Comparison of ENCODE assay signal across 8 cellular contexts in genomic region chr19:45419396-45419795, GRCh38. TPM values are rescaled to one million over a fixed set of nuclear protein-coding genes. Genes with fewer than 3 reads are reported as not detected.
DNase-seq lines count a peak whose midpoint lies in the region; ATAC-seq and TF ChIP-seq lines count a peak whose summit lies in the region.

No MANE protein-coding gene starts in this region.

- H3K27ac ChIP-seq in heart right ventricle, result peak overlapping the region in 2 of 10 donors; percentile 7 to 65
- peak overlapping the region; percentile 16 to 58 (median 50) for H3K27ac ChIP-seq in upper lobe of left lung

- H3K36me3 ChIP-seq in heart right ventricle (peaks cover 0 to 78% (median 24%) of the 10 kb centered on the region in 9 donors), upper lobe of left lung (peaks cover 2 to 64% (median 42%) of the 10 kb centered on the region in 4 donors)

- DNase-seq in Right ventricle myocardium superior, result peak; percentile 63
- no peak for DNase-seq in heart right ventricle
- DNase-seq in SKM-1 treated with dmso at 0.1 percent for 144 hours (lab: John Stamatoyannopoulos, UW; ENCODE audit: unreplicated experiment), result peak; percentile 61
- peak in 1 of 2 donors; percentile 41 for DNase-seq in upper lobe of left lung
- no peak for DNase-seq in lower leg skin (ENCODE audit: low spot score in 2 of 2)
- no peak for DNase-seq in activated effector memory CD4-positive, alpha-beta T cell treated with Interleukin-2 at 50 U/mL for 16 hours
- DNase-seq in cardiac septum (ENCODE audit: low spot score), result no peak

- 42 to 46% methylated on average over 4 of the region's 4 CpGs for WGBS in heart right ventricle, 2 donors
- 20 to 44% methylated on average over 2 to 4 of the region's 4 CpGs for WGBS in upper lobe of left lung, 2 donors
- 65 to 71% methylated on average over 4 of the region's 4 CpGs for WGBS in lower leg skin, 2 donors

- H3K27me3 ChIP-seq in heart right ventricle, result no peaks in the 10 kb centered on the region
- H3K27me3 ChIP-seq in upper lobe of left lung, result no peaks in the 10 kb centered on the region

- intact Hi-C loops in Right ventricle myocardium superior (cut with DNase I) (no loop called here), heart right ventricle (cut with DNase I) (no loop called here), lower leg skin (cut with DNase I; ENCODE audit: low total_unique reads) (no loop called here), cardiac septum (cut with DNase I) (no loop called here)

- H3K9me3 ChIP-seq in heart right ventricle (no peaks in the 10 kb centered on the region), upper lobe of left lung (no peaks in the 10 kb centered on the region)

- no peak for TF ChIP-seq CTCF in heart right ventricle (IDR thresholded peaks at IDR 0.05)
- no peak for TF ChIP-seq CTCF in upper lobe of left lung (IDR thresholded peaks at IDR 0.05)
- no peak for TF ChIP-seq CTCF in lower leg skin (IDR thresholded peaks at IDR 0.05)

- no peak for ATAC-seq in Right ventricle myocardium superior (ENCODE audit: poor library complexity)
- ATAC-seq in heart right ventricle, result no peak
- ATAC-seq in HG02870 (IDR thresholded peaks at IDR 0.05; ENCODE audit: unreplicated experiment), result peak; percentile 52
- peak in 1 of 2 donors; percentile 25 for ATAC-seq in upper lobe of left lung (ENCODE audit: low FRiP score in 2 of 2)

- H3K4me3 ChIP-seq in heart right ventricle (no peak overlapping the region), upper lobe of left lung (no peak overlapping the region), lower leg skin (ENCODE audit: low read depth, poor library complexity, severe bottlenecking) (no peak overlapping the region)

- TF ChIP-seq EP300 in upper lobe of left lung (IDR thresholded peaks at IDR 0.05), result no peak

- no peak for TF ChIP-seq POLR2A in upper lobe of left lung (IDR thresholded peaks at IDR 0.05)
- no peak for TF ChIP-seq POLR2A in lower leg skin (IDR thresholded peaks at IDR 0.05)

- H3K4me1 ChIP-seq in heart right ventricle, result peaks cover 4 to 41% (median 21%) of the 10 kb centered on the region in 9 donors
- H3K4me1 ChIP-seq in upper lobe of left lung, result peaks cover 14 to 36% (median 33%) of the 10 kb centered on the region in 4 donors

RNA-seq across cellular contexts. Expression of gene ERCC1, which starts 4.3 kb away (rescaled TPM):
- total RNA-seq in Right ventricle myocardium superior (163 TPM), heart right ventricle (100 to 1,000 TPM; 113 to 194 (median 136) TPM), upper lobe of left lung (100 to 1,000 TPM in 1 of 6 donors, 10 to 100 TPM in 5; 53.7 to 102 (median 76.2) TPM), lower leg skin (100 to 1,000 TPM in 1 of 4 donors, 10 to 100 TPM in 3; 57.7 to 111 (median 76.5) TPM), cardiac septum (89.0 TPM)
- 100 to 1,000 TPM; 147 to 183 TPM for polyA plus RNA-seq in heart right ventricle

RNA-seq across cellular contexts. Expression of gene POLR1G, which starts 13.0 kb away (rescaled TPM):
- 7.7 TPM for total RNA-seq in Right ventricle myocardium superior
- 1 to 10 TPM; 4.1 to 9.8 (median 5.6) TPM for total RNA-seq in heart right ventricle
- 1 to 10 TPM; 5.1 to 8.2 TPM for polyA plus RNA-seq in heart right ventricle
- total RNA-seq in upper lobe of left lung, result 1 to 10 TPM; 1.0 to 7.7 (median 5.8) TPM
- total RNA-seq in lower leg skin, result 1 to 10 TPM; 4.0 to 8.1 (median 5.6) TPM
- 3.2 TPM for total RNA-seq in cardiac septum

RNA-seq across cellular contexts. Expression of gene PPP1R13L, which starts 14.5 kb away (rescaled TPM):
- 207 TPM for total RNA-seq in Right ventricle myocardium superior
- 100 to 1,000 TPM; 134 to 204 (median 166) TPM for total RNA-seq in heart right ventricle
- 100 to 1,000 TPM in 1 of 2 donors, 10 to 100 TPM in 1; 85.2 to 265 TPM for polyA plus RNA-seq in heart right ventricle
- 10 to 100 TPM; 27.8 to 76.2 (median 57.5) TPM for total RNA-seq in upper lobe of left lung
- 100 to 1,000 TPM; 257 to 851 (median 501) TPM for total RNA-seq in lower leg skin
- 119 TPM for total RNA-seq in cardiac septum

RNA-seq across cellular contexts. Expression of gene FOSB, which starts 48.4 kb away (rescaled TPM):
- 0.51 TPM for total RNA-seq in Right ventricle myocardium superior
- total RNA-seq in heart right ventricle, result 10 to 100 TPM in 2 of 10 donors, 1 to 10 TPM in 7, under 1 TPM in 1; 0.39 to 54.5 (median 4.9) TPM
- polyA plus RNA-seq in heart right ventricle, result 1 to 10 TPM; 2.1 to 5.5 TPM
- 100 to 1,000 TPM in 2 of 6 donors, 10 to 100 TPM in 2, 1 to 10 TPM in 1, not detected in 1; 8.8 to 152 (median 94.9) TPM for total RNA-seq in upper lobe of left lung
- 10 to 100 TPM in 2 of 4 donors, 1 to 10 TPM in 2; 5.9 to 18.2 (median 11.2) TPM for total RNA-seq in lower leg skin
- 0.94 TPM for total RNA-seq in cardiac septum

RNA-seq across cellular contexts. Expression of gene ERCC2, which starts 49.0 kb away (rescaled TPM):
- total RNA-seq in Right ventricle myocardium superior (11.2 TPM), heart right ventricle (10 to 100 TPM; 11.4 to 15.2 (median 14.1) TPM), upper lobe of left lung (10 to 100 TPM in 5 of 6 donors, 1 to 10 TPM in 1; 7.4 to 19.1 (median 13.0) TPM), lower leg skin (10 to 100 TPM in 1 of 4 donors, 1 to 10 TPM in 3; 8.5 to 22.4 (median 9.8) TPM), cardiac septum (12.4 TPM)
- polyA plus RNA-seq in heart right ventricle, result 10 to 100 TPM in 1 of 2 donors, 1 to 10 TPM in 1; 6.5 to 11.8 TPM

Comparison
In these comparisons a context has a peak if more than half of its experiments do, and no peak if none do; other contexts are left out.
1. DNase-seq: peak in Right ventricle myocardium superior (single experiment) and SKM-1 treated with dmso at 0.1 percent for 144 hours (single experiment); none in heart right ventricle (0 of 2), lower leg skin (0 of 2), activated effector memory CD4-positive, alpha-beta T cell treated with Interleukin-2 at 50 U/mL for 16 hours (single experiment) and cardiac septum (single experiment).